15 cellular contexts compared by ENCODE assay signal in the genomic region with DNA sequence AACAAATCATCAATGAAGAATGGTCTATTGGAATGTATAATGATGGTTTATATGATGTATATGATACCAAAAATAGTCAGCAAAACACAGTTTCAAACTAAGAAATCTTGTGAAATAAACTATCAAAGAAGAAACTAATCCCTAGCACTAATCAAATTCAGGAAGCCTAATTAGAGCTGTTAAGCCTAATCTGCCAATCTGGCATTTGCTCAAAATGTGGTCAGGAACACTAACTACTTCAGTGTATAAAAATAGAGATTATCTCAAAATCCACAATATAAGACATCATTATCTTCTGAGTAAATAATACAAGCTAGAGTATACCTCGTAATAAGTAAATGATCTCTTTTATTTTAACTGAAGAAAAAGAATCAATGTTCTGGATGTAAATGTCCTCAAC. TPM values are rescaled to one million over a fixed set of nuclear protein-coding genes. Genes with fewer than 3 reads are reported as not detected.
DNase-seq lines count a peak whose midpoint lies in the region; ATAC-seq and TF ChIP-seq lines count a peak whose summit lies in the region.
"Had no signal": no experiment of that assay in that cellular context is flagged by ENCODE, and none has a peak within 500 bp of the region (broad histone marks: within the 10 kb centered on the region; RNA-seq: fewer than 3 reads in every experiment).

No MANE protein-coding gene starts in this region.

- peak overlapping the region in 2 of 5 experiments; percentile 25 to 66 for H3K4me3 Mint-ChIP-seq in brain
- H3K4me3 Mint-ChIP-seq: CD8-positive, alpha-beta memory T cell; GM23338 had no signal

- H3K27me3 ChIP-seq in GM23248 (replicated peaks; ENCODE audit: insufficient read depth) (no peaks in the 10 kb centered on the region), uterus (no peaks in the 10 kb centered on the region)
- H3K27me3 ChIP-seq: BLaER1 had no signal

- H3K79me2 ChIP-seq in GM23248 (ENCODE audit: insufficient read depth), result no peaks in the 10 kb centered on the region

- H3K9me3 ChIP-seq in GM23248 (ENCODE audit: low read depth), result no peaks in the 10 kb centered on the region
- no peaks in the 10 kb centered on the region for H3K9me3 ChIP-seq in uterus
- H3K9me3 ChIP-seq: A549, BLaER1, Caco-2 had no signal

- no peak for DNase-seq in GM23248
- peak; percentile 59 for DNase-seq in NCI-H82 treated with DMSO at 0.1 percent for 48 hours (lab: John Stamatoyannopoulos, UW; ENCODE audit: unreplicated experiment)
- no peak for DNase-seq in activated naive CD4-positive, alpha-beta T cell treated with anti-CD3 and anti-CD28 coated beads, Interleukin-2, amount 50 U/mL, for 72 hours (ENCODE audit: low spot score in 2 of 2)
- DNase-seq in uterus, result no peak
- DNase-seq in NCI-H345 (lab: John Stamatoyannopoulos, UW), result no peak
- DNase-seq: AML-193; Caco-2; CD8-positive, alpha-beta memory T cell; DMS53; GF-D8; H7 had no signal

- peaks cover 4% of the 10 kb centered on the region; the same call in 1 of the 2 replicates for H3F3A ChIP-seq in GM23248 (ENCODE audit: insufficient read depth)

- no peaks in the 10 kb centered on the region for H4K20me1 ChIP-seq in GM23248 (ENCODE audit: insufficient read depth)
- H4K20me1 ChIP-seq: BLaER1 had no signal

- H3K27ac ChIP-seq in GM23248, result no peak overlapping the region
- no peak overlapping the region for H3K27ac ChIP-seq in uterus
- H3K27ac ChIP-seq: A549, BLaER1 had no signal

- H3K27ac Mint-ChIP-seq in brain, result peak overlapping the region in 3 of 5 experiments; percentile 40 to 88 (median 54)
- no peak overlapping the region for H3K27ac Mint-ChIP-seq in activated naive CD4-positive, alpha-beta T cell treated with anti-CD3 and anti-CD28 coated beads, Interleukin-2, amount 50 U/mL, for 72 hours
- H3K27ac Mint-ChIP-seq: CD8-positive, alpha-beta memory T cell; GM23338 had no signal

- peaks cover 8% of the 10 kb centered on the region for H3K4me1 Mint-ChIP-seq in brain
- H3K4me1 Mint-ChIP-seq: CD8-positive, alpha-beta memory T cell had no signal

- intact Hi-C loops in uterus (cut with DNase I; ENCODE audit: low total_unique reads), result no loop called here

- H3K36me3 ChIP-seq in GM23248 (ENCODE audit: low read depth) (no peaks in the 10 kb centered on the region), uterus (no peaks in the 10 kb centered on the region)
- H3K36me3 ChIP-seq: BLaER1 had no signal

- peak overlapping the region; percentile 26 for H3K4me2 ChIP-seq in GM23248 (ENCODE audit: unreplicated experiment)
- H3K4me2 ChIP-seq: A549, BLaER1, GM23338 had no signal

- H3K9me2 ChIP-seq in GM23248 (ENCODE audit: insufficient read depth), result no peaks in the 10 kb centered on the region

- H3K9me3 Mint-ChIP-seq in brain, result peaks cover 0 to 3% (median 0%) of the 10 kb centered on the region in 5 experiments
- no peaks in the 10 kb centered on the region for H3K9me3 Mint-ChIP-seq in activated naive CD4-positive, alpha-beta T cell treated with anti-CD3 and anti-CD28 coated beads, Interleukin-2, amount 50 U/mL, for 72 hours
- H3K9me3 Mint-ChIP-seq: CD8-positive, alpha-beta memory T cell had no signal

- H3K9ac ChIP-seq in GM23248, result no peak overlapping the region
- H3K9ac ChIP-seq: BLaER1 had no signal

- in situ Hi-C loops in GM23248 (cut with MboI), result no loop called here

- H3K4me1 ChIP-seq in GM23248 (ENCODE audit: insufficient read depth) (peaks cover 15% of the 10 kb centered on the region; the same call in 1 of the 2 replicates), uterus (no peaks in the 10 kb centered on the region)

- WGBS in GM23248 (ENCODE audit: low coverage in 1 of 2, low lambda C conversion rate in 2 of 2, missing lambda C conversion rate in 2 of 2), 2 experiments, result 52 to 61% methylated on average over 1 of the region's 1 CpG

- H3K36me3 Mint-ChIP-seq in brain, result no peaks in the 10 kb centered on the region
- H3K36me3 Mint-ChIP-seq in activated naive CD4-positive, alpha-beta T cell treated with anti-CD3 and anti-CD28 coated beads, Interleukin-2, amount 50 U/mL, for 72 hours, result no peaks in the 10 kb centered on the region
- H3K36me3 Mint-ChIP-seq: CD8-positive, alpha-beta memory T cell had no signal

- no peak for TF ChIP-seq POLR2A in uterus (IDR thresholded peaks at IDR 0.05)

- TF ChIP-seq CTCF in brain (conservative IDR thresholded peaks at IDR 0.05) (no peak), uterus (IDR thresholded peaks at IDR 0.05) (no peak)

- no peaks in the 10 kb centered on the region for H3K27me3 Mint-ChIP-seq in brain

- ATAC-seq in activated naive CD4-positive, alpha-beta T cell treated with anti-CD3 and anti-CD28 coated beads, Interleukin-2, amount 50 U/mL, for 72 hours, result no peak
- ATAC-seq: A549, GM23338 had no signal

- H2AFZ ChIP-seq in GM23248, result no peak overlapping the region
- H2AFZ ChIP-seq: GM23338 had no signal

- H3K4me3 ChIP-seq in GM23248 (no peak overlapping the region), uterus (no peak overlapping the region)
- H3K4me3 ChIP-seq: A549, BLaER1, GM23338 had no signal

RNA-seq across cellular contexts. Expression of a gene that starts 12.8 kb away (rescaled TPM):
- 8.2 and 11.5 TPM in 2 replicates for total RNA-seq in GM23248 (2014; rRNA removed; shearing (Covaris generic))
- polyA plus RNA-seq in GM23248 (2016; fragmentation: Nextera tagmentation; extraction: Ambion mirVana) (3.2 and 3.4 TPM in 2 replicates), brain (ENCODE audit: insufficient read depth, low read depth, low replicate concordance) (2.0 TPM)
- total RNA-seq in activated naive CD4-positive, alpha-beta T cell treated with anti-CD3 and anti-CD28 coated beads, Interleukin-2, amount 50 U/mL, for 72 hours, result 1 to 10 TPM; 5.1 to 6.3 TPM
- total RNA-seq in uterus, result 10 to 100 TPM in 3 of 4 donors, 1 to 10 TPM in 1; 7.4 to 25.3 (median 21.3) TPM

RNA-seq across cellular contexts. Expression of a gene that starts 59.5 kb away (rescaled TPM):
- total RNA-seq in GM23248 (2014; rRNA removed; shearing (Covaris generic)), result 23.2 and 31.9 TPM in 2 replicates
- 27.8 and 31.3 TPM in 2 replicates for polyA plus RNA-seq in GM23248 (2016; fragmentation: Nextera tagmentation; extraction: Ambion mirVana)
- 41.4 TPM for polyA plus RNA-seq in brain (ENCODE audit: insufficient read depth, low read depth, low replicate concordance)
- 10 to 100 TPM; 25.6 to 41.8 TPM for total RNA-seq in activated naive CD4-positive, alpha-beta T cell treated with anti-CD3 and anti-CD28 coated beads, Interleukin-2, amount 50 U/mL, for 72 hours
- 100 to 1,000 TPM in 3 of 4 donors, 10 to 100 TPM in 1; 72.5 to 237 (median 148) TPM for total RNA-seq in uterus

Comparison
In these comparisons a context has a peak if more than half of its experiments do, and no peak if none do; other contexts are left out.
1. H3K27ac Mint-ChIP-seq: peak in brain (3 of 5); none in activated naive CD4-positive, alpha-beta T cell treated with anti-CD3 and anti-CD28 coated beads, Interleukin-2, amount 50 U/mL, for 72 hours (0 of 2).